ENCODE assay signal across 1 cellular context in the genomic region with DNA sequence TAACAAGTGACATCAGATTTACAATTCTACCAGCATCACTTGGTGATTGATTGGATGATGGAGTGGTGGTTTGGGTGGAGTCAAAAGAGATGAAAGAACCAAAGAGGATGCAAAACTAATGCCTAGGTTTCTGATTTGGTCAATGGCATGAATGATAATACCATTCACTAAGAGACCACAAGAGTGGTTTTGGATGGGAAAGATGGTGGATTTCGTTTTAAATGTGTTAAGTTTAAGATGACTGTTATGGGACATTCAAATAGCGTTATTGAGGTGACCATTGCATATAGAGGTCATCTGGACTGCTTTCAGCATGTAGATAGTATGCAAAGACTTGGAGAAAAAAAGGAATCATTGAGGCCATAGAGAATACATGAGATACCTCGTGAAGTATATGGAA.
TF ChIP-seq lines count a peak whose summit lies in the region.

No MANE protein-coding gene starts in this region.

TF ChIP-seq in IMR-90, 13 proteins besides CTCF, POLR2A, EP300 and RAD21:
- TF ChIP-seq, protein P1, sequence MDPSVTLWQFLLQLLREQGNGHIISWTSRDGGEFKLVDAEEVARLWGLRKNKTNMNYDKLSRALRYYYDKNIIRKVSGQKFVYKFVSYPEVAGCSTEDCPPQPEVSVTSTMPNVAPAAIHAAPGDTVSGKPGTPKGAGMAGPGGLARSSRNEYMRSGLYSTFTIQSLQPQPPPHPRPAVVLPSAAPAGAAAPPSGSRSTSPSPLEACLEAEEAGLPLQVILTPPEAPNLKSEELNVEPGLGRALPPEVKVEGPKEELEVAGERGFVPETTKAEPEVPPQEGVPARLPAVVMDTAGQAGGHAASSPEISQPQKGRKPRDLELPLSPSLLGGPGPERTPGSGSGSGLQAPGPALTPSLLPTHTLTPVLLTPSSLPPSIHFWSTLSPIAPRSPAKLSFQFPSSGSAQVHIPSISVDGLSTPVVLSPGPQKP (IDR thresholded peaks at IDR 0.05; ENCODE audit: borderline replicate concordance, low read depth, low read length), result no peak
- TF ChIP-seq RFX5 (IDR thresholded peaks at IDR 0.05; ENCODE audit: low read depth, low read length) (no peak), NFE2L2 (IDR thresholded peaks at IDR 0.05; ENCODE audit: low read depth, low read length) (no peak), MXI1 (IDR thresholded peaks at IDR 0.05; ENCODE audit: borderline replicate concordance, low read depth, low read length) (no peak), CHD1 (IDR thresholded peaks at IDR 0.05; ENCODE audit: low read depth, low read length) (no peak), MAZ (IDR thresholded peaks at IDR 0.05; ENCODE audit: borderline replicate concordance, low read depth, low read length) (no peak), SMC3 (IDR thresholded peaks at IDR 0.05; ENCODE audit: low read depth, low read length) (no peak), BHLHE40 (IDR thresholded peaks at IDR 0.05; ENCODE audit: low read depth, low read length) (no peak), CEBPB (IDR thresholded peaks at IDR 0.05; ENCODE audit: low read depth, low read length) (no peak)
- TF ChIP-seq, protein P2, sequence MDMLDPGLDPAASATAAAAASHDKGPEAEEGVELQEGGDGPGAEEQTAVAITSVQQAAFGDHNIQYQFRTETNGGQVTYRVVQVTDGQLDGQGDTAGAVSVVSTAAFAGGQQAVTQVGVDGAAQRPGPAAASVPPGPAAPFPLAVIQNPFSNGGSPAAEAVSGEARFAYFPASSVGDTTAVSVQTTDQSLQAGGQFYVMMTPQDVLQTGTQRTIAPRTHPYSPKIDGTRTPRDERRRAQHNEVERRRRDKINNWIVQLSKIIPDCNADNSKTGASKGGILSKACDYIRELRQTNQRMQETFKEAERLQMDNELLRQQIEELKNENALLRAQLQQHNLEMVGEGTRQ (IDR thresholded peaks at IDR 0.05; ENCODE audit: low read depth, low read length), result no peak
